In genomic region chr17:14582996-14583395, GRCh38 we compare ENCODE assay signal across 4 cellular contexts.
"Had no signal": no experiment of that assay in that cellular context is flagged by ENCODE, and none has a peak within 500 bp of the region (broad histone marks: within the 10 kb centered on the region; RNA-seq: fewer than 3 reads in every experiment).

No MANE protein-coding gene starts in this region.

- ATAC-seq: GM23338 had no signal

- H3K4me3 ChIP-seq: GM23338 had no signal

- DNase-seq: H9, HCEC 1CT, IMR-90 had no signal

- H3K4me2 ChIP-seq: GM23338 had no signal

- H2AFZ ChIP-seq: GM23338 had no signal
